Comparison of ENCODE assay signal across 8 cellular contexts in the genomic region with DNA sequence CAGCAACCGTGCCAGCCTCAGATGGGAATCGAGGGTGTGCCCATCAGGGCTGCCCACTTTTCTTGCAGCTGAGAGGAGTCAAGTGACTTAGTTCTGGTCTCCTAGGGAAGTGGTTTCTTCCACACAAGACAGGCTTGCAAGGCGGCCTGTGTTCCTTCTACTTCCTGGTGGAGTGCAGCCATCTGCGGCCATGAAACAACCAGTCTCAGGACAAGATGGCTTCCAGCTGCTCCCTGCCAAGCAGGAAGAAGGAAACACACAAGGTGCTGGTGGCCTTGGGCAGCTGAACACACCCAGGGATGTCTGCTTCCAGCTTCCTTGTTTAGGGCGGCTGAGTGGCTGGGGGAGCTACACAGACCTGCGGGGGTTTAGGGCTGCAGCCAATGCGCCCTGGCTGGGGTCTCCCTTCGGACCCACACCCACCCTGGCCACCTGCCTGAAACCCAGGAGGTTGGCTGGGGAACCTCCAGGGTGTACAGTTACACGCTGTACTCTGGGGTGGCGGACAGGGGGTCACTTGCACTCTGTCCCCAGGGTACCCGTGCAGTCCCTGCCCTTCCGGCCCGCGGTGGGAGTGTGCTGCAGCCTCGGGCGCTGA. TPM values are rescaled to one million over a fixed set of nuclear protein-coding genes. Genes with fewer than 3 reads are reported as not detected.
DNase-seq lines count a peak whose midpoint lies in the region; ATAC-seq and TF ChIP-seq lines count a peak whose summit lies in the region.

No MANE protein-coding gene starts in this region.

- H3K27ac ChIP-seq in ectodermal cell (ENCODE audit: insufficient read depth, low read depth, low read length, poor library complexity, severe bottlenecking) = no peak overlapping the region
- H3K27ac ChIP-seq in muscle layer of colon (ENCODE audit: low read depth, low read length) = peak overlapping the region; percentile 67

- intact Hi-C loops in Caco-2 (cut with micrococcal nuclease; ENCODE audit: unreplicated experiment) = loop anchor here (1.0 to 5.0 kb wide), 4 partner anchors 18 to 48 kb away; a partner anchor contains a TSS

- CTCF ChIA-PET in Caco-2 (lab: Charles Lee) = interaction anchor here (1.1 to 2.6 kb wide), 3 partner anchors 18 to 35 kb away, joined by 4 to 12 read pairs (median 4); a partner anchor contains a TSS
- CTCF ChIA-PET in GM10248 (lab: Yijun Ruan, JAX) = interaction anchor here (1.0 to 5.2 kb wide), 6 partner anchors 12 to 52 kb away, joined by 3 to 51 read pairs (median 4); a partner anchor contains a TSS

- DNase-seq in Caco-2 (no peak), NT2/D1 (ENCODE audit: low read depth, low spot score) (no peak), T1000 (lab: John Stamatoyannopoulos, UW) (no peak), GM20000 (ENCODE audit: low spot score) (no peak), GM10248 (ENCODE audit: extremely low spot score) (no peak)

- H3K27me3 Mint-ChIP-seq in Caco-2 (ENCODE audit: insufficient read depth, unreplicated experiment) = no peaks in the 10 kb centered on the region

- H3K9me3 ChIP-seq in Caco-2 = no peaks in the 10 kb centered on the region
- no peaks in the 10 kb centered on the region for H3K9me3 ChIP-seq in NT2/D1 (ENCODE audit: insufficient read depth, low read length)
- H3K9me3 ChIP-seq in ectodermal cell (ENCODE audit: control insufficient read depth, low read length) = no peaks in the 10 kb centered on the region
- no peaks in the 10 kb centered on the region for H3K9me3 ChIP-seq in muscle layer of colon (ENCODE audit: low read length)

- no peaks in the 10 kb centered on the region for H3K36me3 ChIP-seq in Caco-2 (ENCODE audit: control insufficient read depth, insufficient read depth, low read length)
- no peaks in the 10 kb centered on the region for H3K36me3 ChIP-seq in NT2/D1 (ENCODE audit: insufficient read depth, insufficient read length, low read length)
- H3K36me3 ChIP-seq in ectodermal cell (ENCODE audit: control insufficient read depth, insufficient read depth, low read length) = no peaks in the 10 kb centered on the region
- H3K36me3 ChIP-seq in muscle layer of colon (ENCODE audit: insufficient read depth, low read length) = no peaks in the 10 kb centered on the region

- peak overlapping the region; percentile 74 for H3K27ac Mint-ChIP-seq in Caco-2 (ENCODE audit: unreplicated experiment)

- WGBS in ectodermal cell, 2 experiments = 78% methylated on average over 16 of the region's 16 CpGs

- H3K4me1 ChIP-seq in Caco-2 = peaks cover 21% of the 10 kb centered on the region
- H3K4me1 ChIP-seq in NT2/D1 (ENCODE audit: insufficient read depth, insufficient read length) = peaks cover 4% of the 10 kb centered on the region
- peaks cover 26% of the 10 kb centered on the region for H3K4me1 ChIP-seq in ectodermal cell (ENCODE audit: control insufficient read depth, insufficient read depth, low read length)
- H3K4me1 ChIP-seq in muscle layer of colon (ENCODE audit: insufficient read depth, low read length) = peaks cover 25% of the 10 kb centered on the region

- TF ChIP-seq CTCF in Caco-2 (IDR thresholded peaks at IDR 0.05; ENCODE audit: insufficient read depth in 1 of 2, low read depth in 1 of 2, low read length in 1 of 2, severe bottlenecking in 1 of 2, unreplicated experiment in 1 of 2) (no peak), GM20000 (IDR thresholded peaks at IDR 0.05; ENCODE audit: extremely low read depth, missing control alignments) (no peak), GM10248 (IDR thresholded peaks at IDR 0.05; ENCODE audit: control extremely low read depth, extremely low read depth, low read depth, missing control alignments) (no peak)

- no TSS peak for BruUV-seq in Caco-2 (replicated peaks; lab: Mats Ljungman, UMichigan)

- no peaks in the 10 kb centered on the region for H3K27me3 ChIP-seq in Caco-2 (replicated peaks; ENCODE audit: control insufficient read depth, insufficient read depth, low read length)
- H3K27me3 ChIP-seq in NT2/D1 (ENCODE audit: insufficient read depth, insufficient read length) = peaks cover 4% of the 10 kb centered on the region
- H3K27me3 ChIP-seq in ectodermal cell (ENCODE audit: control insufficient read depth, insufficient read depth, low read length, poor library complexity, severe bottlenecking) = peaks cover 11% of the 10 kb centered on the region
- H3K27me3 ChIP-seq in muscle layer of colon (ENCODE audit: control insufficient read depth in 1 of 2, insufficient read depth in 2 of 2, low read length in 2 of 2) = no peaks in the 10 kb centered on the region

- peak overlapping the region; percentile 91 for H3K4me3 ChIP-seq in Caco-2 (ENCODE audit: low read depth, low read length)
- peak overlapping the region; percentile 67 for H3K4me3 ChIP-seq in NT2/D1 (ENCODE audit: insufficient read length, low read depth)
- H3K4me3 ChIP-seq in ectodermal cell (ENCODE audit: insufficient read depth, low read depth, low read length) = peak overlapping the region; percentile 76
- peak overlapping the region in 1 of 2 donors; percentile 83 for H3K4me3 ChIP-seq in muscle layer of colon (ENCODE audit: low read depth in 1 of 2, low read length in 2 of 2)

- H3K36me3 Mint-ChIP-seq in Caco-2 (ENCODE audit: insufficient read depth, unreplicated experiment) = peaks cover 6% of the 10 kb centered on the region

- peak; percentile 24 for ATAC-seq in GM21723 (IDR thresholded peaks at IDR 0.05; ENCODE audit: unreplicated experiment)

- no peaks in the 10 kb centered on the region for H3K9me3 Mint-ChIP-seq in Caco-2 (ENCODE audit: unreplicated experiment)

- peaks cover 15% of the 10 kb centered on the region for H3K4me1 Mint-ChIP-seq in Caco-2 (ENCODE audit: low read depth, unreplicated experiment)

- POLR2A ChIA-PET in Caco-2 (lab: Charles Lee) = interaction anchor here (0.5 to 1.8 kb wide), 3 partner anchors 13 to 48 kb away, joined by 3 to 4 read pairs (median 4); a partner anchor contains a TSS
- POLR2A ChIA-PET in GM10248 (lab: Yijun Ruan, JAX) = interaction anchor here (1.0 to 1.5 kb wide), 3 partner anchors 13 to 48 kb away, joined by 3 to 5 read pairs (median 3); a partner anchor contains a TSS

- peak overlapping the region; percentile 72 for H3K4me3 Mint-ChIP-seq in Caco-2 (ENCODE audit: unreplicated experiment)

- H3K9ac ChIP-seq in NT2/D1 (ENCODE audit: insufficient read length, low read depth) (peak overlapping the region; percentile 39), muscle layer of colon (ENCODE audit: low read length) (no peak overlapping the region)

RNA-seq across cellular contexts. Expression of a gene that starts 34.7 kb away (rescaled TPM):
- total RNA-seq in Caco-2 (2022) = 46.5 and 51.0 TPM in 2 replicates
- 16.4 TPM for polyA plus RNA-seq in ectodermal cell (2013, experiment 1 of 4)
- polyA plus RNA-seq in ectodermal cell (2013, experiment 2 of 4) = 17.1 TPM
- 22.3 TPM for polyA plus RNA-seq in ectodermal cell (2013, experiment 3 of 4)
- polyA plus RNA-seq in ectodermal cell (2013, experiment 4 of 4) = 17.9 TPM

RNA-seq across cellular contexts. Expression of a gene that starts 47.9 kb away (rescaled TPM):
- total RNA-seq in Caco-2 (2022) = 105 and 120 TPM in 2 replicates
- 56.0 TPM for polyA plus RNA-seq in ectodermal cell (2013, experiment 1 of 4)
- 52.9 TPM for polyA plus RNA-seq in ectodermal cell (2013, experiment 2 of 4)
- polyA plus RNA-seq in ectodermal cell (2013, experiment 3 of 4) = 40.4 TPM
- polyA plus RNA-seq in ectodermal cell (2013, experiment 4 of 4) = 50.7 TPM
